In the genomic region with DNA sequence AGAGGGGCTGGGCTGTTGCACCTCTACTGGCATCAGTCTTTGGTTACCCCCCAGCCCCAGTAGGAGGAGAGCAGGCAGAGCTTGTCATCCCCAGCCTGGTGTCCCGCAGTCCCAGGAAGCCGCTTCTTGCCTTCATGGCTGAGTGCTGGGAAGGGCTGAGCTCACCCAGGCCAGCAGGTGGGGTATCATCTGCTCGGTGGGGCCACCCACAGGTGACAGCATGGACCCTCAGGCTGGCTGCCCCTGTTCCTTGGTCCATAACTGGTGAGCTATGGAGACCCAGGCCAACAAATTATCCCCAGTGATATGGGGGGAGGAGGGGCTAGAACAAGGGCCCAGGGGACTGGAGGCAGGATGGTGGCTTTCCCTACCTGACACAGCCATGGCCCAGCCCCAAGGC, we compare ENCODE assay signal across 18 cellular contexts. TPM values are rescaled to one million over a fixed set of nuclear protein-coding genes. Genes with fewer than 3 reads are reported as not detected.
"Had no signal": no experiment of that assay in that cellular context is flagged by ENCODE, and none has a peak within 500 bp of the region (broad histone marks: within the 10 kb centered on the region; RNA-seq: fewer than 3 reads in every experiment).

No MANE protein-coding gene starts in this region.

- H3K27ac Mint-ChIP-seq: brain; dendritic cell treated with granulocyte-macrophage colony-stimulating factor and Interleukin-4, amounts not matched to agents 40 ng/mL and 50 ng/mL, for 4 days; effector memory CD8-positive, alpha-beta T cell had no signal

- H3K27ac ChIP-seq: pancreas, right atrium auricular region, thyroid gland had no signal

- H3K27me3 ChIP-seq: pancreas, right atrium auricular region, thyroid gland had no signal

- DNase-seq: activated CD4-positive, alpha-beta T cell treated with anti-CD3 and anti-CD28 coated beads, Interleukin-2, amount 50 U/mL, for 4 hours; activated naive CD4-positive, alpha-beta T cell treated with anti-CD3 and anti-CD28 coated beads, Interleukin-2, amount 50 U/mL, for 16 hours; activated T-cell treated with anti-CD3 and anti-CD28 coated beads, Interleukin-2, amount 50 U/mL, for 1 hour; cerebellar nuclear complex; effector memory CD8-positive, alpha-beta T cell; erythroblast; kidney; left ventricle myocardium superior; mesenchymal stem cell; small intestine; thyroid gland had no signal

- H3K4me3 Mint-ChIP-seq: brain; dendritic cell treated with granulocyte-macrophage colony-stimulating factor and Interleukin-4, amounts not matched to agents 40 ng/mL and 50 ng/mL, for 4 days; effector memory CD8-positive, alpha-beta T cell; neural crest cell had no signal

- H3K9me3 ChIP-seq: pancreas, right atrium auricular region, thyroid gland had no signal

- H3K9me3 Mint-ChIP-seq: dendritic cell treated with granulocyte-macrophage colony-stimulating factor and Interleukin-4, amounts not matched to agents 40 ng/mL and 50 ng/mL, for 4 days; effector memory CD8-positive, alpha-beta T cell; neural crest cell had no signal

- H3K27me3 Mint-ChIP-seq: brain had no signal

- H3K36me3 ChIP-seq: pancreas, right atrium auricular region, thyroid gland had no signal

- H3K36me3 Mint-ChIP-seq: brain had no signal

- H3K4me3 ChIP-seq: pancreas, right atrium auricular region, thyroid gland had no signal

- ATAC-seq: activated CD4-positive, CD25-positive, alpha-beta regulatory T cell treated with anti-CD3 and anti-CD28 coated beads, Interleukin-2, amount 50 U/mL, for 24 hours; effector memory CD8-positive, alpha-beta T cell; left ventricle myocardium superior; pancreas had no signal

RNA-seq across cellular contexts. Expression of a gene that starts 27.2 kb away (rescaled TPM):
- total RNA-seq: myocyte had no signal
